In the genomic region with DNA sequence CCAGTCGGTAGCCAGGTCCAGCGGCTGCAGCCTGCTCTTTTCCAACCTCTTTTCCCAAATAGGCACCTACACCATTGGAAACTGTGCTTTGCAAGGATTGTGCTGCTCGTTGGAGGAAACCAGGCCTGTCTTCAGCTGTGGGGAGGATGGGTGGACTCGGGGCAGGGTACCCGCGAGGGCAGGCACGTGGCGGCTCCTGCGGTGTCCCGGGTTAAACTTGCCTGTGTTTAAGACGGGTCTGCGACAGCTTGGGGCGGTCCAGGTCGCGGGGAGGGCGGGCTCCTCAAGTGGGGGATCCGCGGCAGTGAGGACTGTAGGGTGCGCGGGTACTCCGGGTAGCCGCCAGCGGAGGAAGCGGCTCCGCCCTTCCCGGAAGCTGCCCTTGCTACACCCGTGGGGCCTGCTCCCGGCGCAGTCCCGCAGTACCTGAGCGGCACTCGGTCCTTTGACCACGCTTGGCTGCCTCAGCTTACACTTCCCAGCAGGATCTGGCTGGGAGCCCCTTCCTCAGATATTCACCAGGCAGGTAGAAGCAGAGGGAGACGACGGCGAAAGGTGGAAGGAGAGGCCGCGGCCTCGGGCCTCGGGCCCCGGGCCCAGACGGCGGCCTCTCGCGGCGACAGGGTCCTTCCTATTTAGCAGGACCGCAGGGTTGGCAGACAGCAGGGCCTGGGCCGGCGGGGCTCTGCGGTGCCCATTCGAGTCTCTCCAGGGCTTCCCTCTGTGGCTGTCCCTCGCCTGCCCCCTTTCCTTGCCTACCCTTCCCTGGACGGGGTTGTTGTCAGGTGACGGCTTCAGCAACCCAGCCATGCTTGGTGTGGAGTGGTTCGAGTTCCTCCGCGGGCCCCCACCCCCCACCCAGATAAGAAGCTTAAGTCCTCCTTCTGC, we compare ENCODE assay signal across 12 cellular contexts. TPM values are rescaled to one million over a fixed set of nuclear protein-coding genes. Genes with fewer than 3 reads are reported as not detected.
DNase-seq lines count a peak whose midpoint lies in the region; ATAC-seq, FAIRE-seq and TF ChIP-seq lines count a peak whose summit lies in the region.
"Had no signal": no experiment of that assay in that cellular context is flagged by ENCODE, and none has a peak within 500 bp of the region (broad histone marks: within the 10 kb centered on the region; RNA-seq: fewer than 3 reads in every experiment).

No MANE protein-coding gene starts in this region.

- H3K9ac ChIP-seq in kidney (ENCODE audit: low read length in 2 of 2) = no peak overlapping the region

- no peak overlapping the region for H3K27ac ChIP-seq in kidney (ENCODE audit: low read depth in 2 of 2, low read length in 2 of 2)

- H3K4me3 Mint-ChIP-seq in endothelial cell (ENCODE audit: unreplicated experiment) (peak overlapping the region; percentile 81), nephron (peak overlapping the region; percentile 58 to 74 (median 74))
- H3K4me3 Mint-ChIP-seq: IgD-negative memory B cell had no signal

- FAIRE-seq in kidney (lab: Jason Lieb, UNC) = no peak

- no peaks in the 10 kb centered on the region for H3K36me3 ChIP-seq in kidney (ENCODE audit: control insufficient read depth in 1 of 2, insufficient read depth in 2 of 2, low read length in 2 of 2)
- H3K36me3 ChIP-seq: Peyer's patch had no signal

- DNase-seq in COR-L47 (lab: John Stamatoyannopoulos, UW) (peak; percentile 62), HFF-Myc (ENCODE audit: extremely low read depth, low read depth) (no peak), endothelial cell (ENCODE audit: low spot score) (no peak), kidney (no peak)
- no peak for DNase-seq in activated CD4-positive, alpha-beta T cell treated with anti-CD3 and anti-CD28 coated beads for 1 hour
- no peak for DNase-seq in stimulated activated CD8-positive, alpha-beta memory T cell treated with anti-CD3 and anti-CD28 coated beads, Interleukin-4, amount 100 ng/mL, for 48 hours
- DNase-seq: activated CD4-positive, alpha-beta T cell treated with anti-CD3 and anti-CD28 coated beads, Interleukin-2, amount 50 U/mL, for 1 hour; stimulated activated CD4-positive, alpha-beta T cell treated with anti-CD3 and anti-CD28 coated beads, Interleukin-15, amount 100 ng/mL, for 24 hours had no signal

- no peaks in the 10 kb centered on the region for H3K9me3 ChIP-seq in kidney (ENCODE audit: control insufficient read depth in 1 of 2, low read length in 2 of 2)

- H3K36me3 Mint-ChIP-seq in endothelial cell (ENCODE audit: low read depth, unreplicated experiment) (peaks cover 5% of the 10 kb centered on the region), nephron (ENCODE audit: low read depth) (no peaks in the 10 kb centered on the region)

- intact Hi-C loops in kidney (cut with DNase I) = no loop called here

- no peak for TF ChIP-seq CTCF in HFF-Myc (IDR thresholded peaks at IDR 0.05; ENCODE audit: low read depth, low read length, missing control alignments)
- TF ChIP-seq CTCF in endothelial cell (IDR thresholded peaks at IDR 0.05; ENCODE audit: unreplicated experiment) = no peak
- no peak for TF ChIP-seq CTCF in nephron (IDR thresholded peaks at IDR 0.05; ENCODE audit: unreplicated experiment in 3 of 3)
- TF ChIP-seq CTCF in kidney (IDR thresholded peaks at IDR 0.05; ENCODE audit: borderline replicate concordance, extremely low read depth, insufficient read depth) = no peak

- H3K27me3 Mint-ChIP-seq in endothelial cell (ENCODE audit: unreplicated experiment) = peaks cover 45% of the 10 kb centered on the region
- H3K27me3 Mint-ChIP-seq in nephron (ENCODE audit: low read depth) = peaks cover 100% of the 10 kb centered on the region

- no peak overlapping the region for H3K27ac Mint-ChIP-seq in endothelial cell (ENCODE audit: unreplicated experiment)
- H3K27ac Mint-ChIP-seq in nephron = no peak overlapping the region

- peaks cover 21% of the 10 kb centered on the region for H3K4me1 Mint-ChIP-seq in endothelial cell (ENCODE audit: unreplicated experiment)
- H3K4me1 Mint-ChIP-seq in nephron = peaks cover 33% of the 10 kb centered on the region

- peaks cover 0 to 9% of the 10 kb centered on the region in 2 donors for H3K4me1 ChIP-seq in kidney (ENCODE audit: control insufficient read depth in 1 of 2, insufficient read depth in 1 of 2, low read depth in 1 of 2, low read length in 2 of 2)

- no peaks in the 10 kb centered on the region for H3K9me3 Mint-ChIP-seq in endothelial cell (ENCODE audit: unreplicated experiment)
- H3K9me3 Mint-ChIP-seq in nephron = no peaks in the 10 kb centered on the region

- H3K4me3 ChIP-seq in HFF-Myc (replicated peaks; ENCODE audit: low read depth, low read length) = 0 out of 2 replicates have a peak overlapping the region, but pooled peaks have one; percentile 16
- H3K4me3 ChIP-seq in kidney (ENCODE audit: low read length in 2 of 2) = no peak overlapping the region

- ATAC-seq in GM21723 (IDR thresholded peaks at IDR 0.05; ENCODE audit: unreplicated experiment) = no peak

RNA-seq across cellular contexts. Expression of a gene that starts 2.9 kb away (rescaled TPM):
- total RNA-seq in endothelial cell (ENCODE audit: unreplicated experiment) (8.5 TPM), kidney (not detected)
- not detected for polyA plus RNA-seq in kidney (ENCODE audit: insufficient read depth, low read depth, low replicate concordance)
- polyA plus RNA-seq: IgD-negative memory B cell had no signal

RNA-seq across cellular contexts. Expression of a gene that starts 3.3 kb away (rescaled TPM):
- 5.2 TPM for total RNA-seq in endothelial cell (ENCODE audit: unreplicated experiment)
- not detected for total RNA-seq in kidney
- not detected for polyA plus RNA-seq in kidney (ENCODE audit: insufficient read depth, low read depth, low replicate concordance)
- polyA plus RNA-seq: IgD-negative memory B cell had no signal
